Comparison of ENCODE assay signal across 9 cellular contexts in genomic region chr7:104946338-104946737, GRCh38.
DNase-seq lines count a peak whose midpoint lies in the region; ATAC-seq and TF ChIP-seq lines count a peak whose summit lies in the region.
"Had no signal": no experiment of that assay in that cellular context is flagged by ENCODE, and none has a peak within 500 bp of the region (broad histone marks: within the 10 kb centered on the region; RNA-seq: fewer than 3 reads in every experiment).

No MANE protein-coding gene starts in this region.

- TF ChIP-seq CTCF in left ventricle myocardium inferior (IDR thresholded peaks at IDR 0.05; ENCODE audit: borderline replicate concordance) (no peak), body of pancreas (IDR thresholded peaks at IDR 0.05) (no peak), upper lobe of right lung (IDR thresholded peaks at IDR 0.05) (no peak)

- H3K4me3 ChIP-seq in left ventricle myocardium inferior (no peak overlapping the region), body of pancreas (no peak overlapping the region), mucosa of stomach (ENCODE audit: low read length) (no peak overlapping the region), upper lobe of right lung (no peak overlapping the region)
- H3K4me3 ChIP-seq: SJCRH30 had no signal

- intact Hi-C loops in left ventricle myocardium inferior (cut with micrococcal nuclease) (no loop called here), left cardiac atrium (cut with DNase I) (loop anchor here in 1 of 2 donors (5.0 kb wide), 1 partner anchor 36 kb away; no protein-coding TSS in a partner anchor), body of pancreas (cut with DNase I) (no loop called here), upper lobe of right lung (cut with DNase I) (no loop called here)

- 50 to 62% methylated on average over 1 to 2 of the region's 2 CpGs for WGBS in body of pancreas, 2 donors

- H3K27me3 ChIP-seq in left ventricle myocardium inferior (ENCODE audit: low read depth) (no peaks in the 10 kb centered on the region), body of pancreas (no peaks in the 10 kb centered on the region), mucosa of stomach (ENCODE audit: control insufficient read depth, insufficient read depth, low read length) (no peaks in the 10 kb centered on the region), upper lobe of right lung (no peaks in the 10 kb centered on the region)
- H3K27me3 ChIP-seq: SJCRH30 had no signal

- peak overlapping the region; percentile 44 for H3K9ac ChIP-seq in mucosa of stomach (ENCODE audit: low read length)

- H3K4me1 ChIP-seq in left ventricle myocardium inferior = peaks cover 39% of the 10 kb centered on the region
- peaks cover 34% of the 10 kb centered on the region for H3K4me1 ChIP-seq in body of pancreas
- H3K4me1 ChIP-seq in mucosa of stomach (ENCODE audit: control insufficient read depth, insufficient read depth, low read length) = peaks cover 43% of the 10 kb centered on the region
- peaks cover 35% of the 10 kb centered on the region for H3K4me1 ChIP-seq in upper lobe of right lung
- H3K4me1 ChIP-seq: SJCRH30 had no signal

- no peak for DNase-seq in left ventricle myocardium inferior
- no peak for DNase-seq in left cardiac atrium
- no peak for DNase-seq in body of pancreas
- no peak for DNase-seq in upper lobe of right lung
- no peak for DNase-seq in NCI-H2196 (lab: John Stamatoyannopoulos, UW; ENCODE audit: unreplicated experiment)
- DNase-seq: SJCRH30 had no signal

- TF ChIP-seq POLR2A in body of pancreas (IDR thresholded peaks at IDR 0.05) = no peak

- ATAC-seq in left cardiac atrium = no peak
- ATAC-seq in body of pancreas = no peak
- no peak for ATAC-seq in upper lobe of right lung
- ATAC-seq in GM21576 (IDR thresholded peaks at IDR 0.05; ENCODE audit: unreplicated experiment) = no peak
- ATAC-seq in HG03432 (IDR thresholded peaks at IDR 0.05; ENCODE audit: unreplicated experiment) = no peak

- H3K36me3 ChIP-seq in left ventricle myocardium inferior (no peaks in the 10 kb centered on the region), body of pancreas (replicated peaks in 1 of 2; ENCODE audit: insufficient read depth in 1 of 2, low read depth in 2 of 2) (no peaks in the 10 kb centered on the region), mucosa of stomach (ENCODE audit: control insufficient read depth, insufficient read depth, low read length) (no peaks in the 10 kb centered on the region), upper lobe of right lung (no peaks in the 10 kb centered on the region)
- H3K36me3 ChIP-seq: SJCRH30 had no signal

- no peaks in the 10 kb centered on the region for H3K9me3 ChIP-seq in left ventricle myocardium inferior (replicated peaks)
- H3K9me3 ChIP-seq in body of pancreas = no peaks in the 10 kb centered on the region
- H3K9me3 ChIP-seq in mucosa of stomach (ENCODE audit: control insufficient read depth, low read length) = no peaks in the 10 kb centered on the region
- no peaks in the 10 kb centered on the region for H3K9me3 ChIP-seq in upper lobe of right lung
- H3K9me3 ChIP-seq: SJCRH30 had no signal

- peak overlapping the region; percentile 92 for H3K27ac ChIP-seq in left ventricle myocardium inferior (replicated peaks)
- H3K27ac ChIP-seq in body of pancreas = peak overlapping the region in 3 of 4 donors; percentile 87 to 92 (median 90)
- H3K27ac ChIP-seq in upper lobe of right lung = peak overlapping the region; percentile 94
- H3K27ac ChIP-seq: SJCRH30 had no signal
